ENCODE assay signal across 1 cellular context in the genomic region with DNA sequence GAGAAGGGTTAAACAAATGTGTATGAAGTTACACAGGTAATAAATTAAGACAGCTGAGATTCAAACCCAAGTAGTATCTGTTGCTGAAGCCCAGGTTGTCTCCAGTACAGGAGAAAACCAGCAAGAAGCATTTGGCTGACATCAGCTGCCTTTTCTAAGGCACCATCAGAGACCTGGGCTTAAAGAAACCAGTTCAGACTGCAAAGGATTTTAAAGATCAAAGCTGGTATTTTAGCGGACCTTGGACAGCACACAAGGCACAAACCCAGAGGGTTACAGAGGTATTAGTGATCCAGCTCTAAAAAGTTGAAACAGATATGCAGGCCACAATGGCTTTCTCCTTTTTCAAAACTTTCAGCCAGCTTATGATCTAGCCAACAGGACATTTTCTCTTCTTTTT.
TF ChIP-seq lines count a peak whose summit lies in the region.

No MANE protein-coding gene starts in this region.

TF ChIP-seq in GM23338, 12 proteins besides CTCF, POLR2A, EP300 and RAD21 (continued from another document):
- TF ChIP-seq, protein P1, sequence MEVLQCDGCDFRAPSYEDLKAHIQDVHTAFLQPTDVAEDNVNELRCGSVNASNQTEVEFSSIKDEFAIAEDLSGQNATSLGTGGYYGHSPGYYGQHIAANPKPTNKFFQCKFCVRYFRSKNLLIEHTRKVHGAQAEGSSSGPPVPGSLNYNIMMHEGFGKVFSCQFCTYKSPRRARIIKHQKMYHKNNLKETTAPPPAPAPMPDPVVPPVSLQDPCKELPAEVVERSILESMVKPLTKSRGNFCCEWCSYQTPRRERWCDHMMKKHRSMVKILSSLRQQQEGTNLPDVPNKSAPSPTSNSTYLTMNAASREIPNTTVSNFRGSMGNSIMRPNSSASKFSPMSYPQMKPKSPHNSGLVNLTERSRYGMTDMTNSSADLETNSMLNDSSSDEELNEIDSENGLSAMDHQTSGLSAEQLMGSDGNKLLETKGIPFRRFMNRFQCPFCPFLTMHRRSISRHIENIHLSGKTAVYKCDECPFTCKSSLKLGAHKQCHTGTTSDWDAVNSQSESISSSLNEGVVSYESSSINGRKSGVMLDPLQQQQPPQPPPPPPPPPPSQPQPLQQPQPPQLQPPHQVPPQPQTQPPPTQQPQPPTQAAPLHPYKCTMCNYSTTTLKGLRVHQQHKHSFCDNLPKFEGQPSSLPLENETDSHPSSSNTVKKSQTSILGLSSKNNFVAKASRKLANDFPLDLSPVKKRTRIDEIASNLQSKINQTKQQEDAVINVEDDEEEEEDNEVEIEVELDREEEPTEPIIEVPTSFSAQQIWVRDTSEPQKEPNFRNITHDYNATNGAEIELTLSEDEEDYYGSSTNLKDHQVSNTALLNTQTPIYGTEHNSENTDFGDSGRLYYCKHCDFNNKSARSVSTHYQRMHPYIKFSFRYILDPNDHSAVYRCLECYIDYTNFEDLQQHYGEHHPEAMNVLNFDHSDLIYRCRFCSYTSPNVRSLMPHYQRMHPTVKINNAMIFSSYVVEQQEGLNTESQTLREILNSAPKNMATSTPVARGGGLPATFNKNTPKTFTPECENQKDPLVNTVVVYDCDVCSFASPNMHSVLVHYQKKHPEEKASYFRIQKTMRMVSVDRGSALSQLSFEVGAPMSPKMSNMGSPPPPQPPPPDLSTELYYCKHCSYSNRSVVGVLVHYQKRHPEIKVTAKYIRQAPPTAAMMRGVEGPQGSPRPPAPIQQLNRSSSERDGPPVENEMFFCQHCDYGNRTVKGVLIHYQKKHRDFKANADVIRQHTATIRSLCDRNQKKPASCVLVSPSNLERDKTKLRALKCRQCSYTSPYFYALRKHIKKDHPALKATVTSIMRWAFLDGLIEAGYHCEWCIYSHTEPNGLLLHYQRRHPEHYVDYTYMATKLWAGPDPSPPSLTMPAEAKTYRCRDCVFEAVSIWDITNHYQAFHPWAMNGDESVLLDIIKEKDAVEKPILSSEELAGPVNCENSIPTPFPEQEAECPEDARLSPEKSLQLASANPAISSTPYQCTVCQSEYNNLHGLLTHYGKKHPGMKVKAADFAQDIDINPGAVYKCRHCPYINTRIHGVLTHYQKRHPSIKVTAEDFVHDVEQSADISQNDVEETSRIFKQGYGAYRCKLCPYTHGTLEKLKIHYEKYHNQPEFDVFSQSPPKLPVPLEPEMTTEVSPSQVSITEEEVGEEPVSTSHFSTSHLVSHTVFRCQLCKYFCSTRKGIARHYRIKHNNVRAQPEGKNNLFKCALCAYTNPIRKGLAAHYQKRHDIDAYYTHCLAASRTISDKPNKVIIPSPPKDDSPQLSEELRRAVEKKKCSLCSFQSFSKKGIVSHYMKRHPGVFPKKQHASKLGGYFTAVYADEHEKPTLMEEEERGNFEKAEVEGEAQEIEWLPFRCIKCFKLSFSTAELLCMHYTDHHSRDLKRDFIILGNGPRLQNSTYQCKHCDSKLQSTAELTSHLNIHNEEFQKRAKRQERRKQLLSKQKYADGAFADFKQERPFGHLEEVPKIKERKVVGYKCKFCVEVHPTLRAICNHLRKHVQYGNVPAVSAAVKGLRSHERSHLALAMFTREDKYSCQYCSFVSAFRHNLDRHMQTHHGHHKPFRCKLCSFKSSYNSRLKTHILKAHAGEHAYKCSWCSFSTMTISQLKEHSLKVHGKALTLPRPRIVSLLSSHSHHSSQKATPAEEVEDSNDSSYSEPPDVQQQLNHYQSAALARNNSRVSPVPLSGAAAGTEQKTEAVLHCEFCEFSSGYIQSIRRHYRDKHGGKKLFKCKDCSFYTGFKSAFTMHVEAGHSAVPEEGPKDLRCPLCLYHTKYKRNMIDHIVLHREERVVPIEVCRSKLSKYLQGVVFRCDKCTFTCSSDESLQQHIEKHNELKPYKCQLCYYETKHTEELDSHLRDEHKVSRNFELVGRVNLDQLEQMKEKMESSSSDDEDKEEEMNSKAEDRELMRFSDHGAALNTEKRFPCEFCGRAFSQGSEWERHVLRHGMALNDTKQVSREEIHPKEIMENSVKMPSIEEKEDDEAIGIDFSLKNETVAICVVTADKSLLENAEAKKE (CRISPR knock-in tag; IDR thresholded peaks at IDR 0.05): no peak
- TF ChIP-seq, protein P2, sequence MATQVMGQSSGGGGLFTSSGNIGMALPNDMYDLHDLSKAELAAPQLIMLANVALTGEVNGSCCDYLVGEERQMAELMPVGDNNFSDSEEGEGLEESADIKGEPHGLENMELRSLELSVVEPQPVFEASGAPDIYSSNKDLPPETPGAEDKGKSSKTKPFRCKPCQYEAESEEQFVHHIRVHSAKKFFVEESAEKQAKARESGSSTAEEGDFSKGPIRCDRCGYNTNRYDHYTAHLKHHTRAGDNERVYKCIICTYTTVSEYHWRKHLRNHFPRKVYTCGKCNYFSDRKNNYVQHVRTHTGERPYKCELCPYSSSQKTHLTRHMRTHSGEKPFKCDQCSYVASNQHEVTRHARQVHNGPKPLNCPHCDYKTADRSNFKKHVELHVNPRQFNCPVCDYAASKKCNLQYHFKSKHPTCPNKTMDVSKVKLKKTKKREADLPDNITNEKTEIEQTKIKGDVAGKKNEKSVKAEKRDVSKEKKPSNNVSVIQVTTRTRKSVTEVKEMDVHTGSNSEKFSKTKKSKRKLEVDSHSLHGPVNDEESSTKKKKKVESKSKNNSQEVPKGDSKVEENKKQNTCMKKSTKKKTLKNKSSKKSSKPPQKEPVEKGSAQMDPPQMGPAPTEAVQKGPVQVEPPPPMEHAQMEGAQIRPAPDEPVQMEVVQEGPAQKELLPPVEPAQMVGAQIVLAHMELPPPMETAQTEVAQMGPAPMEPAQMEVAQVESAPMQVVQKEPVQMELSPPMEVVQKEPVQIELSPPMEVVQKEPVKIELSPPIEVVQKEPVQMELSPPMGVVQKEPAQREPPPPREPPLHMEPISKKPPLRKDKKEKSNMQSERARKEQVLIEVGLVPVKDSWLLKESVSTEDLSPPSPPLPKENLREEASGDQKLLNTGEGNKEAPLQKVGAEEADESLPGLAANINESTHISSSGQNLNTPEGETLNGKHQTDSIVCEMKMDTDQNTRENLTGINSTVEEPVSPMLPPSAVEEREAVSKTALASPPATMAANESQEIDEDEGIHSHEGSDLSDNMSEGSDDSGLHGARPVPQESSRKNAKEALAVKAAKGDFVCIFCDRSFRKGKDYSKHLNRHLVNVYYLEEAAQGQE (IDR thresholded peaks at IDR 0.05; ENCODE audit: unreplicated experiment): no peak
- TF ChIP-seq POLR2AphosphoS5 (IDR thresholded peaks at IDR 0.05; ENCODE audit: low read depth) (no peak), NANOG (IDR thresholded peaks at IDR 0.05; ENCODE audit: borderline replicate concordance) (no peak), ZNF114 (CRISPR knock-in tag; IDR thresholded peaks at IDR 0.05) (no peak), CREB1 (CRISPR knock-in tag; IDR thresholded peaks at IDR 0.05; ENCODE audit: low read depth) (no peak)
TF ChIP-seq in GM23338: peak in this region for 0.
